17 cellular contexts compared by ENCODE assay signal in genomic region chr6:150373260-150373701, GRCh38. TPM values are rescaled to one million over a fixed set of nuclear protein-coding genes. Genes with fewer than 3 reads are reported as not detected.
DNase-seq lines count a peak whose midpoint lies in the region; ATAC-seq and TF ChIP-seq lines count a peak whose summit lies in the region.
"Had no signal": no experiment of that assay in that cellular context is flagged by ENCODE, and none has a peak within 500 bp of the region (broad histone marks: within the 10 kb centered on the region; RNA-seq: fewer than 3 reads in every experiment).

No MANE protein-coding gene starts in this region.

- POLR2A ChIA-PET in RWPE1 (lab: Yijun Ruan, JAX; ENCODE audit: low non-redundant PET): no interaction called here

- no peak overlapping the region for H3K4ac ChIP-seq in neuronal stem cell (ENCODE audit: low read length)

- intact Hi-C loops in psoas muscle (cut with DNase I): no loop called here

- H4K8ac ChIP-seq in neuronal stem cell (ENCODE audit: low read depth, low read length): no peak overlapping the region

- H2BK120ac ChIP-seq in neuronal stem cell (ENCODE audit: low read depth, low read length): no peak overlapping the region

- H3K14ac ChIP-seq in neuronal stem cell (ENCODE audit: low read length): no peak overlapping the region

- H2BK12ac ChIP-seq in neuronal stem cell (ENCODE audit: low read length): no peak overlapping the region

- no peak overlapping the region for H3K23ac ChIP-seq in neuronal stem cell (ENCODE audit: low read depth, low read length, poor library complexity)

- no peak overlapping the region for H2BK15ac ChIP-seq in neuronal stem cell (ENCODE audit: low read length)

- H3K4me2 ChIP-seq in neuronal stem cell (ENCODE audit: insufficient read depth, low read length, poor library complexity, severe bottlenecking): no peak overlapping the region

- H3K4me3 ChIP-seq in fibroblast of the aortic adventitia (ENCODE audit: low read depth, low read length): no peak overlapping the region
- no peak overlapping the region for H3K4me3 ChIP-seq in psoas muscle
- no peak overlapping the region for H3K4me3 ChIP-seq in neuronal stem cell (ENCODE audit: low read length in 2 of 2)
- H3K4me3 ChIP-seq: gastrocnemius medialis had no signal

- H3K36me3 ChIP-seq in psoas muscle (ENCODE audit: insufficient read depth in 1 of 2, low read depth in 1 of 2) (no peaks in the 10 kb centered on the region), neuronal stem cell (replicated peaks in 1 of 2; ENCODE audit: control insufficient read depth in 2 of 2, insufficient read depth in 2 of 2, low read length in 2 of 2) (no peaks in the 10 kb centered on the region)
- H3K36me3 ChIP-seq: gastrocnemius medialis had no signal

- no peak overlapping the region for H2BK5ac ChIP-seq in neuronal stem cell (ENCODE audit: low read length)

- DNase-seq in G401 (ENCODE audit: low spot score) (peak; percentile 6), RWPE1 (ENCODE audit: low spot score) (peak; percentile 14), fibroblast of the aortic adventitia (ENCODE audit: low read depth) (peak; percentile 76), psoas muscle (no peak), neuronal stem cell (ENCODE audit: low spot score) (no peak), SHP77 treated with DMSO at 0.1 percent for 48 hours (lab: John Stamatoyannopoulos, UW) (no peak)
- DNase-seq: CD8-positive, alpha-beta memory T cell; gastrocnemius medialis; KG1; naive B cell; NCI-H1694 treated with DMSO at 0.1 percent for 48 hours; T1000 had no signal

- TF ChIP-seq CTCF in RWPE1 (conservative IDR thresholded peaks at IDR 0.05; ENCODE audit: low read depth) (no peak), fibroblast of the aortic adventitia (IDR thresholded peaks at IDR 0.05; ENCODE audit: insufficient read depth, low read length) (no peak), psoas muscle (IDR thresholded peaks at IDR 0.05) (no peak)

- no peak overlapping the region for H2AFZ ChIP-seq in neuronal stem cell (ENCODE audit: low read length)

- no peak overlapping the region for H3K9ac ChIP-seq in neuronal stem cell (ENCODE audit: low read depth, low read length, poor library complexity)

- no peak overlapping the region for H2AK5ac ChIP-seq in neuronal stem cell (ENCODE audit: low read depth, low read length)

- CTCF ChIA-PET in RWPE1 (lab: Yijun Ruan, JAX): interaction anchor here (0.6 to 1.2 kb wide), 2 partner anchors 23 to 75 kb away, joined by 3 read pairs; no protein-coding TSS in a partner anchor

- in situ Hi-C loops in G401 (cut with HindIII; ENCODE audit: low sequenced_read_pairs): no loop called here

- no peak overlapping the region for H3K18ac ChIP-seq in neuronal stem cell (ENCODE audit: low read length)

- ATAC-seq in psoas muscle (peak in 3 of 4 donors; percentile 53 to 66 (median 64)), GM18511 (IDR thresholded peaks at IDR 0.05; ENCODE audit: unreplicated experiment) (no peak), HG03135 (IDR thresholded peaks at IDR 0.05; ENCODE audit: unreplicated experiment) (no peak)

- H3K27me3 ChIP-seq in psoas muscle (ENCODE audit: insufficient read depth in 3 of 3, low read length in 2 of 3) (no peaks in the 10 kb centered on the region), neuronal stem cell (ENCODE audit: control insufficient read depth in 3 of 3, insufficient read depth in 3 of 3, low read depth in 1 of 3, low read length in 3 of 3) (peaks cover 0 to 21% (median 0%) of the 10 kb centered on the region in 3 experiments)
- H3K27me3 ChIP-seq: gastrocnemius medialis had no signal

- H3K27ac ChIP-seq in RWPE1 (no peak overlapping the region), psoas muscle (no peak overlapping the region), neuronal stem cell (replicated peaks; ENCODE audit: low read length) (no peak overlapping the region)

- H3K79me1 ChIP-seq in neuronal stem cell (ENCODE audit: low read depth, low read length): no peaks in the 10 kb centered on the region

- H3K9me3 ChIP-seq in psoas muscle (no peaks in the 10 kb centered on the region), neuronal stem cell (replicated peaks in 1 of 2; ENCODE audit: control insufficient read depth in 2 of 2, insufficient read depth in 1 of 2, low read depth in 1 of 2, low read length in 2 of 2) (peaks cover 0 to 2% of the 10 kb centered on the region in 2 donors)
- H3K9me3 ChIP-seq: gastrocnemius medialis had no signal

- H3K4me1 ChIP-seq in psoas muscle (no peaks in the 10 kb centered on the region), neuronal stem cell (ENCODE audit: control insufficient read depth in 2 of 2, insufficient read depth in 1 of 2, low read depth in 1 of 2, low read length in 2 of 2) (peaks cover 4 to 8% of the 10 kb centered on the region in 2 donors)

- WGBS in psoas muscle, 3 donors: 51 to 60% (median 56%) methylated on average over 2 of the region's 2 CpGs
- no CpG with 5 or more reads among the region's 2 CpGs for WGBS in neuronal stem cell (ENCODE audit: extremely low coverage in 2 of 2, insufficient read length in 2 of 2, insufficient replicate concordance in 1 of 2), 2 donors

- H4K91ac ChIP-seq in neuronal stem cell (ENCODE audit: low read depth, low read length, poor library complexity): no peak overlapping the region

RNA-seq across cellular contexts. Expression of gene IYD, which starts 4.5 kb away (rescaled TPM):
- total RNA-seq in G401 (2014; rRNA removed; shearing (Covaris generic)): not detected in 2 replicates
- total RNA-seq in fibroblast of the aortic adventitia (ENCODE audit: low replicate concordance) (under 0.01 TPM in 1 of 2 replicates, not detected in the other), psoas muscle (under 1 TPM in 1 of 4 donors, not detected in 3; 0.28 TPM)
- polyA plus RNA-seq in psoas muscle: under 1 TPM in 2 of 3 donors, not detected in 1; 0.04 to 0.05 TPM
- polyA plus RNA-seq in neuronal stem cell (2013, experiment 1 of 2): not detected
- polyA plus RNA-seq in neuronal stem cell (2013, experiment 2 of 2): not detected
- total RNA-seq: CD8-positive, alpha-beta memory T cell; skeletal muscle tissue; temporal lobe had no signal
- polyA plus RNA-seq: CD8-positive, alpha-beta memory T cell; keratinocyte had no signal

Comparison
In these comparisons a context has a peak if more than half of its experiments do, and no peak if none do; other contexts are left out.
1. DNase-seq: peak in G401 (single experiment), RWPE1 (single experiment) and fibroblast of the aortic adventitia (single experiment); none in psoas muscle (0 of 2), neuronal stem cell (single experiment) and SHP77 treated with DMSO at 0.1 percent for 48 hours (single experiment).
2. ATAC-seq: peak in psoas muscle (3 of 4); none in GM18511 (single experiment) and HG03135 (single experiment).